ENCODE assay signal across 4 cellular contexts in the genomic region with DNA sequence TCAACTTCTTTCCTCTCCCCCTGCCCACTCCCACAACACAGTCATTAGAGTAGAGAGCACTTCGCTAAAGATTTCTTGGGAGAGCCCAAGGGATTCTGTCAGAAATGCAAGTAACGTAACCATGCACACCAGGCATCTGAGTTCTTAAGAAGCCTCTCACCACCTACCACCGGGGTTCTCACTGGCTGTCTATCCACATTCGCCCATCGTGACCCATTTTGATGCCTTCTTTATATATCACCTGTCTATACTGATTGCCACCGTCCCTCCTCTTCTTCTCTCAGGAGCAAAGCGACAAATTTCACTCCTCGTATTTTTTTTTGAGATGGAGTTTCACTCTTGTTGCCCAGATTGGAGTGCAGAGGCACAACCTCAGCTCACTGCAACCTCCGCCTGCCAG. TPM values are rescaled to one million over a fixed set of nuclear protein-coding genes. Genes with fewer than 3 reads are reported as not detected.
"Had no signal": no experiment of that assay in that cellular context is flagged by ENCODE, and none has a peak within 500 bp of the region (broad histone marks: within the 10 kb centered on the region; RNA-seq: fewer than 3 reads in every experiment).

No MANE protein-coding gene starts in this region.

- DNase-seq: GDM1, GF-D8 had no signal

- H3K4me3 ChIP-seq: GM12878 had no signal

RNA-seq across cellular contexts. Expression of a gene that starts 23.9 kb away (rescaled TPM):
- total RNA-seq: G401, GM12878 had no signal
